14 cellular contexts compared by ENCODE assay signal in genomic region chr11:13965337-13965736, GRCh38. TPM values are rescaled to one million over a fixed set of nuclear protein-coding genes. Genes with fewer than 3 reads are reported as not detected.
DNase-seq lines count a peak whose midpoint lies in the region; ATAC-seq and TF ChIP-seq lines count a peak whose summit lies in the region.
"Had no signal": no experiment of that assay in that cellular context is flagged by ENCODE, and none has a peak within 500 bp of the region (broad histone marks: within the 10 kb centered on the region; RNA-seq: fewer than 3 reads in every experiment).

No MANE protein-coding gene starts in this region.

- peak overlapping the region in 1 of 2 donors; percentile 82 for H3K9ac ChIP-seq in colonic mucosa (ENCODE audit: low read depth in 2 of 2, low read length in 2 of 2)

- peaks cover 22% of the 10 kb centered on the region for H3K4me1 Mint-ChIP-seq in activated naive CD4-positive, alpha-beta T cell treated with anti-CD3 and anti-CD28 coated beads, Interleukin-2, amount 50 U/mL, for 24 hours

- H3K27me3 ChIP-seq in colonic mucosa (no peaks in the 10 kb centered on the region), BE2C (peaks cover 32% of the 10 kb centered on the region)

- H3K4me3 Mint-ChIP-seq in activated naive CD4-positive, alpha-beta T cell treated with anti-CD3 and anti-CD28 coated beads, Interleukin-2, amount 50 U/mL, for 24 hours, result peak overlapping the region; percentile 57

- no peak for TF ChIP-seq CTCF in colonic mucosa (IDR thresholded peaks at IDR 0.05)
- no peak for TF ChIP-seq CTCF in mucosa of descending colon (IDR thresholded peaks at IDR 0.05)
- no peak for TF ChIP-seq CTCF in BE2C (IDR thresholded peaks at IDR 0.05; ENCODE audit: low read depth, low read length)

- H3K9me3 Mint-ChIP-seq in activated naive CD4-positive, alpha-beta T cell treated with anti-CD3 and anti-CD28 coated beads, Interleukin-2, amount 50 U/mL, for 24 hours, result no peaks in the 10 kb centered on the region

- peak; percentile 80 for ATAC-seq in mucosa of descending colon
- ATAC-seq in GM21723 (IDR thresholded peaks at IDR 0.05; ENCODE audit: unreplicated experiment), result no peak
- ATAC-seq in activated CD4-positive, CD25-positive, alpha-beta regulatory T cell treated with anti-CD3 and anti-CD28 coated beads, Interleukin-2, amount 50 U/mL, for 24 hours, result no peak
- ATAC-seq: SK-N-SH treated with all-trans-retinoic acid at 6 μM for 48 hours had no signal

- H3K4me1 ChIP-seq in colonic mucosa (peaks cover 6% of the 10 kb centered on the region), mucosa of descending colon (ENCODE audit: low read depth) (peaks cover 24% of the 10 kb centered on the region), BE2C (no peaks in the 10 kb centered on the region)

- H3K9me3 ChIP-seq in colonic mucosa (no peaks in the 10 kb centered on the region), mucosa of descending colon (no peaks in the 10 kb centered on the region), BE2C (no peaks in the 10 kb centered on the region)

- no peaks in the 10 kb centered on the region for H3K36me3 Mint-ChIP-seq in activated naive CD4-positive, alpha-beta T cell treated with anti-CD3 and anti-CD28 coated beads, Interleukin-2, amount 50 U/mL, for 24 hours

- H3K27ac ChIP-seq in colonic mucosa, result peak overlapping the region; percentile 76
- H3K27ac ChIP-seq: cardiac muscle cell had no signal

- intact Hi-C loops in colonic mucosa (cut with DNase I), result no loop called here
- intact Hi-C loops in mucosa of descending colon (cut with DNase I, micrococcal nuclease), result no loop called here
- intact Hi-C loops in cardiac septum (cut with DNase I), result no loop called here

- H3K4me3 ChIP-seq in colonic mucosa (no peak overlapping the region), mucosa of descending colon (no peak overlapping the region), BE2C (ENCODE audit: low read depth, low read length) (no peak overlapping the region)
- H3K4me3 ChIP-seq: cardiac muscle cell had no signal

- H3K27me3 Mint-ChIP-seq in activated naive CD4-positive, alpha-beta T cell treated with anti-CD3 and anti-CD28 coated beads, Interleukin-2, amount 50 U/mL, for 24 hours, result peaks cover 27% of the 10 kb centered on the region

- H3K36me3 ChIP-seq in colonic mucosa (no peaks in the 10 kb centered on the region), mucosa of descending colon (ENCODE audit: low read depth) (no peaks in the 10 kb centered on the region), BE2C (no peaks in the 10 kb centered on the region)
- H3K36me3 ChIP-seq: cardiac muscle cell had no signal

- no peak for DNase-seq in activated naive CD4-positive, alpha-beta T cell (lab: John Stamatoyannopoulos, UW)
- DNase-seq in colonic mucosa, result peak; percentile 90
- DNase-seq in mucosa of descending colon, result peak; percentile 64 to 85 (median 75)
- DNase-seq in BE2C, result no peak
- no peak for DNase-seq in cardiac septum (ENCODE audit: low spot score)
- DNase-seq: activated gamma-delta T cell treated with Interleukin-2 at 50 U/mL for 16 hours; NCI-H1105; NCI-H226; stimulated activated CD4-positive, alpha-beta T cell treated with anti-CD3 and anti-CD28 coated beads, Interleukin-4, amount 100 ng/mL, for 24 hours had no signal

- no peak overlapping the region for H3K27ac Mint-ChIP-seq in activated naive CD4-positive, alpha-beta T cell treated with anti-CD3 and anti-CD28 coated beads, Interleukin-2, amount 50 U/mL, for 24 hours

RNA-seq across cellular contexts. Expression of gene SPON1, which starts 2.8 kb away (rescaled TPM):
- 10 to 100 TPM; 91.4 to 93.9 TPM for total RNA-seq in colonic mucosa
- total RNA-seq in mucosa of descending colon, result 10 to 100 TPM; 43.6 to 85.5 (median 64.2) TPM
- not detected for polyA plus RNA-seq in BE2C (2012; ENCODE audit: insufficient read depth, insufficient read length, low read depth)
- 6.2 TPM for total RNA-seq in cardiac septum

Comparison
In these comparisons a context has a peak if more than half of its experiments do, and no peak if none do; other contexts are left out.
1. DNase-seq: peak in colonic mucosa (single experiment) and mucosa of descending colon (3 of 3); none in activated naive CD4-positive, alpha-beta T cell (0 of 4), BE2C (single experiment) and cardiac septum (single experiment).